Comparison of ENCODE assay signal across 8 cellular contexts in genomic region chr10:22334414-22335203, GRCh38. TPM values are rescaled to one million over a fixed set of nuclear protein-coding genes. Genes with fewer than 3 reads are reported as not detected.
DNase-seq lines count a peak whose midpoint lies in the region; ATAC-seq, FAIRE-seq and TF ChIP-seq lines count a peak whose summit lies in the region.

No MANE protein-coding gene starts in this region.

- RAD21 ChIA-PET in GM12878 (lab: Charles Lee; ENCODE audit: unreplicated experiment), result interaction anchor here (0.6 kb wide), 1 partner anchor 655 kb away, joined by 5 read pairs; no protein-coding TSS in a partner anchor

- H3K4me2 ChIP-seq in GM23248 (ENCODE audit: unreplicated experiment) (peak overlapping the region; percentile 92), GM12878 (ENCODE audit: control insufficient read depth, insufficient read depth) (peak overlapping the region; percentile 94)

- DNase-seq in GM23248 (no peak), GM12878 (ENCODE audit: low read depth, low spot score) (no peak), iPS-NIHi7 (ENCODE audit: extremely low spot score) (peak; percentile 73), HuH-7.5 (ENCODE audit: low spot score) (no peak)
- no peak for DNase-seq in NK-92 treated with Interleukin-12 subunit alpha and Interleukin-12 subunit beta, amount 100 ng/mL, for 24 hours (lab: John Stamatoyannopoulos, UW)
- no peak for DNase-seq in stimulated activated naive CD4-positive, alpha-beta T cell treated with Interleukin-2 at 50 U/mL for 16 hours (lab: John Stamatoyannopoulos, UW)

- CTCF ChIA-PET in GM12878 (lab: Yijun Ruan, JAX), result no interaction called here

- H3K9me2 ChIP-seq in GM23248 (ENCODE audit: insufficient read depth), result no peaks in the 10 kb centered on the region

- H3K9me3 ChIP-seq in GM23248 (ENCODE audit: low read depth) (no peaks in the 10 kb centered on the region), GM12878 (replicated peaks; ENCODE audit: control insufficient read depth, insufficient read depth, low read length) (no peaks in the 10 kb centered on the region; the same call in 2 of the 3 replicates), skeletal muscle tissue (ENCODE audit: control insufficient read depth in 3 of 3, low read length in 3 of 3) (peaks cover 0 to 3% (median 0%) of the 10 kb centered on the region in 3 donors)

- H3F3A ChIP-seq in GM23248 (ENCODE audit: insufficient read depth), result peaks cover 23% of the 10 kb centered on the region

- H3K27me3 ChIP-seq in GM23248 (replicated peaks; ENCODE audit: insufficient read depth), result peaks cover 48% of the 10 kb centered on the region
- H3K27me3 ChIP-seq in GM12878 (replicated peaks in 1 of 2; ENCODE audit: control insufficient read depth in 2 of 2, insufficient read depth in 2 of 2, low read length in 1 of 2), result peaks cover 8 to 31% of the 10 kb centered on the region in 2 experiments
- H3K27me3 ChIP-seq in skeletal muscle tissue (ENCODE audit: control insufficient read depth in 3 of 3, insufficient read depth in 3 of 3, low read length in 3 of 3), result peaks cover 55 to 65% (median 60%) of the 10 kb centered on the region in 3 donors

- 24 to 28% methylated on average over 53 to 72 of the region's 75 CpGs for WGBS in GM23248 (ENCODE audit: low coverage in 1 of 2, low lambda C conversion rate in 2 of 2, missing lambda C conversion rate in 2 of 2), 2 experiments
- WGBS in GM12878 (ENCODE audit: insufficient coverage, insufficient replicate concordance, low lambda C conversion rate, missing lambda C conversion rate), result 87% methylated on average over 72 of the region's 75 CpGs

- H3K36me3 ChIP-seq in GM23248 (ENCODE audit: low read depth) (peaks cover 19% of the 10 kb centered on the region), GM12878 (ENCODE audit: control insufficient read depth in 2 of 2, insufficient read depth in 2 of 2, low read length in 1 of 2) (peaks cover 0 to 5% of the 10 kb centered on the region in 2 experiments; a peak in 1 of 4 replicates), skeletal muscle tissue (ENCODE audit: control insufficient read depth in 3 of 3, insufficient read depth in 3 of 3, low read length in 3 of 3) (peaks cover 1 to 7% (median 6%) of the 10 kb centered on the region in 3 donors)

- ATAC-seq in GM12878 (no peak), HG03280 (IDR thresholded peaks at IDR 0.05; ENCODE audit: unreplicated experiment) (no peak)

- H2AFZ ChIP-seq in GM23248, result peak overlapping the region; percentile 98
- H2AFZ ChIP-seq in GM12878 (ENCODE audit: control insufficient read depth, low read depth, low read length), result peak overlapping the region; percentile 90

- H3K27ac ChIP-seq in GM23248, result no peak overlapping the region
- H3K27ac ChIP-seq in GM12878 (ENCODE audit: control insufficient read depth, insufficient read depth), result no peak overlapping the region
- no peak overlapping the region for H3K27ac ChIP-seq in skeletal muscle tissue (ENCODE audit: low read depth, low read length)

- BruUV-seq in GM12878 (replicated peaks; lab: Mats Ljungman, UMichigan), result no TSS peak

- H3K79me2 ChIP-seq in GM23248 (ENCODE audit: insufficient read depth) (no peaks in the 10 kb centered on the region), GM12878 (ENCODE audit: control insufficient read depth, insufficient read depth, low read length) (no peaks in the 10 kb centered on the region)

- H3K4me3 ChIP-seq in GM23248, result peak overlapping the region; percentile 72
- peak overlapping the region; percentile 61; the same call in 1 of the 2 replicates for H3K4me3 ChIP-seq in GM12878
- H3K4me3 ChIP-seq in skeletal muscle tissue (ENCODE audit: low read length in 3 of 3), result peak overlapping the region; percentile 72 to 75 (median 73)

- FAIRE-seq in GM12878 (lab: Jason Lieb, UNC), result no peak

- intact Hi-C loops in GM12878 (cut with micrococcal nuclease; ENCODE audit: unreplicated experiment), result no loop called here

- no peak for TF ChIP-seq POLR2A in GM12878 (IDR thresholded peaks at IDR 0.05; ENCODE audit: low read depth, low read length)

- H3K9ac ChIP-seq in GM23248, result peak overlapping the region; percentile 80
- peak overlapping the region; percentile 45; the same call in 1 of the 2 replicates for H3K9ac ChIP-seq in GM12878 (ENCODE audit: control insufficient read depth, insufficient read depth, low read length)
- peak overlapping the region in 2 of 3 donors; percentile 60 to 70 for H3K9ac ChIP-seq in skeletal muscle tissue (ENCODE audit: low read depth in 1 of 3, low read length in 3 of 3)

- no peak for TF ChIP-seq EP300 in GM12878 (IDR thresholded peaks at IDR 0.05; ENCODE audit: borderline replicate concordance in 1 of 2, control insufficient read depth in 1 of 2, low read depth in 2 of 2, low read length in 2 of 2)

- SMC1A ChIA-PET in GM12878 (lab: Charles Lee; ENCODE audit: uncharacterized antibody, unreplicated experiment), result no interaction called here

- no peak for TF ChIP-seq RAD21 in GM12878 (IDR thresholded peaks at IDR 0.05; ENCODE audit: insufficient read depth, low read depth, low read length)

- POLR2A ChIA-PET in GM12878 (lab: Charles Lee), result interaction anchor here (0.6 kb wide), 2 partner anchors 376 to 872 kb away, joined by 3 to 4 read pairs; no protein-coding TSS in a partner anchor

- H4K20me1 ChIP-seq in GM23248 (ENCODE audit: insufficient read depth) (no peaks in the 10 kb centered on the region), GM12878 (ENCODE audit: control insufficient read depth, insufficient read depth) (no peaks in the 10 kb centered on the region)

- no peak for TF ChIP-seq CTCF in GM12878 (IDR thresholded peaks at IDR 0.05 in 2 of 3, conservative IDR thresholded peaks at IDR 0.05 in 1 of 3; ENCODE audit: control insufficient read depth in 2 of 3, extremely low read depth in 1 of 3, insufficient read depth in 1 of 3, low read depth in 3 of 3, low read length in 3 of 3)

- H3K4me1 ChIP-seq in GM23248 (ENCODE audit: insufficient read depth) (peaks cover under 1% of the 10 kb centered on the region), GM12878 (ENCODE audit: control insufficient read depth, insufficient read depth, low read length) (peaks cover 24% of the 10 kb centered on the region), skeletal muscle tissue (ENCODE audit: control insufficient read depth in 3 of 3, insufficient read depth in 3 of 3, low read length in 3 of 3) (peaks cover 15 to 20% (median 20%) of the 10 kb centered on the region in 3 donors)

- in situ Hi-C loops in GM23248 (cut with MboI) (no loop called here), GM12878 (cut with MboI) (no loop called here)

RNA-seq across cellular contexts. Expression of gene SPAG6, which starts 10.7 kb away (rescaled TPM):
- total RNA-seq in GM23248 (2014; rRNA removed; shearing (Covaris generic)), result not detected in 2 replicates
- polyA plus RNA-seq in GM23248 (2016; fragmentation: Nextera tagmentation; extraction: Ambion mirVana), result not detected in 2 replicates
- total RNA-seq in GM12878 (2013; cell fraction: nucleolus; rRNA removed), result 0.21 and 0.49 TPM in 2 replicates
- total RNA-seq in GM12878 (2014; rRNA removed), result 0.27 and 0.51 TPM in 2 replicates
- 0.40 and 0.60 TPM in 2 replicates for total RNA-seq in GM12878 (2014; rRNA removed; fragmentation: Illumina TruSeq; extraction: Trizol)
- 0.21 and 0.36 TPM in 2 replicates for total RNA-seq in GM12878 (2021)
- polyA plus RNA-seq in GM12878 (2011; ENCODE audit: low read depth), result 0.10 TPM
- 0.34 and 0.71 TPM in 2 replicates for polyA plus RNA-seq in GM12878 (2011; rRNA removed)
- polyA plus RNA-seq in GM12878 (2011; cell fraction: cytosol; rRNA removed), result 0.16 and 0.25 TPM in 2 replicates
- 0.30 and 0.38 TPM in 2 replicates for polyA plus RNA-seq in GM12878 (2011; cell fraction: nucleus; rRNA removed)
- 0.21 and 0.24 TPM in 2 replicates for polyA plus RNA-seq in GM12878 (2012)
- polyA plus RNA-seq in GM12878 (2014; fragmentation: Illumina TruSeq; extraction: Trizol), result 0.53 and 0.95 TPM in 2 replicates
- polyA plus RNA-seq in GM12878 (2014; fragmentation: Nextera tagmentation; extraction: Ambion mirVana), result under 1 TPM; 0.13 to 0.26 TPM
- 0.65 and 0.99 TPM in 2 replicates for polyA plus RNA-seq in GM12878 (2014; rRNA removed)
- polyA plus RNA-seq in GM12878 (2016; fragmentation: Nextera tagmentation; extraction: Ambion mirVana), result under 1 TPM in 1 of 2 experiments, not detected in 1; 0.43 TPM
- polyA minus RNA-seq in GM12878 (2011; rRNA and poly(A)+ RNA removed), result 0.21 and 0.22 TPM in 2 replicates
- polyA minus RNA-seq in GM12878 (2011; cell fraction: cytosol; rRNA and poly(A)+ RNA removed), result not detected in 2 replicates
- 0.36 TPM in 1 of 2 replicates, not detected in the other for polyA minus RNA-seq in GM12878 (2011; cell fraction: nucleus; rRNA and poly(A)+ RNA removed)
- total RNA-seq in skeletal muscle tissue, result 2.6 TPM

RNA-seq across cellular contexts. Expression of gene BMI1, which starts 13.7 kb away (rescaled TPM):
- 66.0 and 77.1 TPM in 2 replicates for total RNA-seq in GM23248 (2014; rRNA removed; shearing (Covaris generic))
- 37.6 and 38.0 TPM in 2 replicates for polyA plus RNA-seq in GM23248 (2016; fragmentation: Nextera tagmentation; extraction: Ambion mirVana)
- 43.7 and 47.2 TPM in 2 replicates for total RNA-seq in GM12878 (2013; cell fraction: nucleolus; rRNA removed)
- 27.5 and 34.6 TPM in 2 replicates for total RNA-seq in GM12878 (2014; rRNA removed)
- 31.5 and 32.4 TPM in 2 replicates for total RNA-seq in GM12878 (2014; rRNA removed; fragmentation: Illumina TruSeq; extraction: Trizol)
- total RNA-seq in GM12878 (2021), result 29.1 and 29.4 TPM in 2 replicates
- 10.5 TPM for polyA plus RNA-seq in GM12878 (2011; ENCODE audit: low read depth)
- polyA plus RNA-seq in GM12878 (2011; rRNA removed), result 49.7 and 70.6 TPM in 2 replicates
- polyA plus RNA-seq in GM12878 (2011; cell fraction: cytosol; rRNA removed), result 20.6 and 22.9 TPM in 2 replicates
- polyA plus RNA-seq in GM12878 (2011; cell fraction: nucleus; rRNA removed), result 77.8 and 78.2 TPM in 2 replicates
- polyA plus RNA-seq in GM12878 (2012), result 25.9 and 26.9 TPM in 2 replicates
- polyA plus RNA-seq in GM12878 (2014; fragmentation: Illumina TruSeq; extraction: Trizol), result 32.1 and 39.0 TPM in 2 replicates
- 10 to 100 TPM in 1 of 2 experiments, 1 to 10 TPM in 1; 8.0 to 12.4 TPM for polyA plus RNA-seq in GM12878 (2014; fragmentation: Nextera tagmentation; extraction: Ambion mirVana)
- polyA plus RNA-seq in GM12878 (2014; rRNA removed), result 24.2 and 24.6 TPM in 2 replicates
- 10 to 100 TPM; 17.4 to 19.5 TPM for polyA plus RNA-seq in GM12878 (2016; fragmentation: Nextera tagmentation; extraction: Ambion mirVana)
- 47.5 and 83.2 TPM in 2 replicates for polyA minus RNA-seq in GM12878 (2011; rRNA and poly(A)+ RNA removed)
- polyA minus RNA-seq in GM12878 (2011; cell fraction: cytosol; rRNA and poly(A)+ RNA removed), result 16.7 and 33.9 TPM in 2 replicates
- polyA minus RNA-seq in GM12878 (2011; cell fraction: nucleus; rRNA and poly(A)+ RNA removed), result 18.1 and 22.3 TPM in 2 replicates
- total RNA-seq in skeletal muscle tissue, result 31.3 TPM

RNA-seq across cellular contexts. Expression of gene COMMD3, which starts 18.4 kb away (rescaled TPM):
- total RNA-seq in GM23248 (2014; rRNA removed; shearing (Covaris generic)), result 26.4 and 48.2 TPM in 2 replicates
- polyA plus RNA-seq in GM23248 (2016; fragmentation: Nextera tagmentation; extraction: Ambion mirVana), result 103 and 104 TPM in 2 replicates
- total RNA-seq in GM12878 (2013; cell fraction: nucleolus; rRNA removed), result 52.1 and 56.3 TPM in 2 replicates
- 65.3 and 70.9 TPM in 2 replicates for total RNA-seq in GM12878 (2014; rRNA removed)
- 64.5 and 72.3 TPM in 2 replicates for total RNA-seq in GM12878 (2014; rRNA removed; fragmentation: Illumina TruSeq; extraction: Trizol)
- total RNA-seq in GM12878 (2021), result 68.0 and 74.3 TPM in 2 replicates
- polyA plus RNA-seq in GM12878 (2011; ENCODE audit: low read depth), result 65.1 TPM
- polyA plus RNA-seq in GM12878 (2011; rRNA removed), result 101 and 151 TPM in 2 replicates
- 33.9 and 35.7 TPM in 2 replicates for polyA plus RNA-seq in GM12878 (2011; cell fraction: cytosol; rRNA removed)
- polyA plus RNA-seq in GM12878 (2011; cell fraction: nucleus; rRNA removed), result 63.7 and 81.5 TPM in 2 replicates
- 65.2 and 75.4 TPM in 2 replicates for polyA plus RNA-seq in GM12878 (2012)
- 68.1 and 74.9 TPM in 2 replicates for polyA plus RNA-seq in GM12878 (2014; fragmentation: Illumina TruSeq; extraction: Trizol)
- polyA plus RNA-seq in GM12878 (2014; fragmentation: Nextera tagmentation; extraction: Ambion mirVana), result 100 to 1,000 TPM; 238 to 248 TPM
- polyA plus RNA-seq in GM12878 (2014; rRNA removed), result 60.9 and 64.7 TPM in 2 replicates
- 100 to 1,000 TPM; 171 to 205 TPM for polyA plus RNA-seq in GM12878 (2016; fragmentation: Nextera tagmentation; extraction: Ambion mirVana)
- polyA minus RNA-seq in GM12878 (2011; rRNA and poly(A)+ RNA removed), result 16.1 and 21.0 TPM in 2 replicates
- 2.5 and 4.7 TPM in 2 replicates for polyA minus RNA-seq in GM12878 (2011; cell fraction: cytosol; rRNA and poly(A)+ RNA removed)
- 21.8 and 26.3 TPM in 2 replicates for polyA minus RNA-seq in GM12878 (2011; cell fraction: nucleus; rRNA and poly(A)+ RNA removed)
- 71.5 TPM for total RNA-seq in skeletal muscle tissue
